ENCODE assay signal across 10 cellular contexts in the genomic region with DNA sequence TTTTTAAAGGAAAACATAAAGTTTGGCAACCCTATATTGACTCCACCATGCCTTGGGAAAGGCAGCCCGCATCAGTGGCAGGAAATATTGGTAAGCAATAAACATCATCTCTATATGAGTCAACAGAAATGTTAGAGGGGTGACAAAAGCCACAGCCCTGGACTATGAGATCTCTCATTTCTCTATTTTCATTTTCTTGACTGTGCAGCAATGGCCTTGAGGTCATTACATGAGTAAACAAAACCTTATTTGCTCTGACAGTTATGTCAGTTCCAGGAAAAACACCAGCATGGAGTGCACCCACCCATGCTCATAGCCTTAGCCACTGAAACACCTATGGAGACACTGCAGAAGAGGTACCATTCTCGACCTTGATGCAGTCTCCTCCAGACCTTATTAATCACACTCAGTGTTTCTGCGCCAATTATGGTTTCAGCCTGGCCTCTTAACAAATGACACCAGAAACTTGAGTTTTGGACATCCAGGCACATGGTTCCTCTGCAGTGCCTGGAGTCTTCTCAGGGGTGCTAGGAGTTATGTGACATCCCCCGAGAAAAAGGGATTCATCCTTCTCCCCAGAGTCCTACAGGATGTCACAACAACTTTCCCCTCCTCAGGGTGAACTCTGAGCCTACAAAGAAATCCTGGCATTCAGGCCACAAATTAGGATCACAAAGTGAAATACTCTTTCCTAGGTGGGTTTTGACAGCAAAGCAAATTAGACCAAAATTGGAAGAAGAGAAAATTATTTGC. TPM values are rescaled to one million over a fixed set of nuclear protein-coding genes. Genes with fewer than 3 reads are reported as not detected.
A peak's percentile ranks its signal among the peaks of the same experiment; 100 is the strongest.
DNase-seq lines count a peak whose midpoint lies in the region; ATAC-seq and TF ChIP-seq lines count a peak whose summit lies in the region.
"Had no signal": no experiment of that assay in that cellular context is flagged by ENCODE, and none has a peak within 500 bp of the region (broad histone marks: within the 10 kb centered on the region; RNA-seq: fewer than 3 reads in every experiment).

No MANE protein-coding gene starts in this region.

- H2AFZ ChIP-seq in mammary epithelial cell (ENCODE audit: low read depth, low read length) = peak overlapping the region; percentile 75

- H3K4me3 ChIP-seq in mammary epithelial cell (replicated peaks in 1 of 3; ENCODE audit: insufficient read depth in 1 of 3, low read depth in 2 of 3, low read length in 3 of 3) = no peak overlapping the region
- H3K4me3 ChIP-seq: tibial nerve had no signal

- H3K36me3 ChIP-seq in mammary epithelial cell (ENCODE audit: insufficient read depth, low read length) = no peaks in the 10 kb centered on the region
- H3K36me3 ChIP-seq: tibial nerve had no signal

- CTCF ChIA-PET in mammary epithelial cell (lab: Charles Lee; ENCODE audit: low non-redundant PET) = no interaction called here

- no peaks in the 10 kb centered on the region for H3K9me3 ChIP-seq in mammary epithelial cell (replicated peaks; ENCODE audit: insufficient read depth, low read length)
- H3K9me3 ChIP-seq: tibial nerve had no signal

- no TSS peak for BruUV-seq in mammary epithelial cell (replicated peaks; lab: Mats Ljungman, UMichigan)

- intact Hi-C loops in mammary epithelial cell (cut with micrococcal nuclease) = no loop called here
- intact Hi-C loops in sciatic nerve (cut with DNase I) = no loop called here

- TF ChIP-seq CTCF in GM13976 (IDR thresholded peaks at IDR 0.05; ENCODE audit: borderline replicate concordance, control extremely low read depth, extremely low read depth, insufficient read depth, missing control alignments) (no peak), mammary epithelial cell (conservative IDR thresholded peaks at IDR 0.05 in 1 of 2, IDR thresholded peaks at IDR 0.05 in 1 of 2; ENCODE audit: extremely low read depth in 1 of 2, insufficient read depth in 1 of 2, low read depth in 1 of 2, low read length in 2 of 2) (no peak)

- no peaks in the 10 kb centered on the region for H3K79me2 ChIP-seq in mammary epithelial cell (ENCODE audit: insufficient read depth, low read length)

- no peaks in the 10 kb centered on the region for H3K27me3 ChIP-seq in mammary epithelial cell (ENCODE audit: insufficient read depth, low read length)
- H3K27me3 ChIP-seq: tibial nerve had no signal

- 41% methylated on average over 3 of the region's 4 CpGs for WGBS in mammary epithelial cell (ENCODE audit: low coverage, missing lambda C conversion rate)

- H3K4me2 ChIP-seq in mammary epithelial cell (ENCODE audit: insufficient read depth, low read depth, low read length) = peak overlapping the region; percentile 69

- H3K4me1 ChIP-seq in mammary epithelial cell (ENCODE audit: insufficient read depth, low read length) = peaks cover 24% of the 10 kb centered on the region
- H3K4me1 ChIP-seq: tibial nerve had no signal

- ATAC-seq in GM19463 (IDR thresholded peaks at IDR 0.05; ENCODE audit: unreplicated experiment) (peak; percentile 97), HG03135 (IDR thresholded peaks at IDR 0.05; ENCODE audit: unreplicated experiment) (peak; percentile 96), sciatic nerve (no peak)

- no peaks in the 10 kb centered on the region for H4K20me1 ChIP-seq in mammary epithelial cell (ENCODE audit: insufficient read depth, low read length)

- in situ Hi-C loops in GM13976 (cut with MboI; ENCODE audit: low sequenced_read_pairs, unreplicated experiment) = no loop called here
- in situ Hi-C loops in mammary epithelial cell (cut with MboI; ENCODE audit: low sequenced_read_pairs in 2 of 2) = no loop called here

- no peak overlapping the region for H3K9ac ChIP-seq in mammary epithelial cell (ENCODE audit: insufficient read depth, low read length)

- peak; percentile 18 for DNase-seq in GM13976 (ENCODE audit: low spot score)
- peak; percentile 52 for DNase-seq in mammary epithelial cell
- DNase-seq in anterior cingulate cortex (lab: John Stamatoyannopoulos, UW) = no peak
- no peak for DNase-seq in AG20443 (ENCODE audit: low spot score)
- no peak for DNase-seq in sciatic nerve (ENCODE audit: low spot score)
- DNase-seq in hepatic stellate cell (ENCODE audit: low spot score) = no peak

- peak overlapping the region; percentile 50 for H3K27ac ChIP-seq in mammary epithelial cell (ENCODE audit: insufficient read depth, low read depth, low read length)
- H3K27ac ChIP-seq: tibial nerve had no signal

- dilution Hi-C loops in mammary epithelial cell (cut with HindIII; ENCODE audit: low sequenced_read_pairs) = no loop called here

RNA-seq across cellular contexts. Expression of a gene that starts 16.0 kb away (rescaled TPM):
- total RNA-seq in mammary epithelial cell = 1 to 10 TPM in 1 of 2 donors, under 1 TPM in 1; 0.24 to 1.2 TPM
- 0.06 TPM for polyA plus RNA-seq in mammary epithelial cell
- polyA minus RNA-seq in mammary epithelial cell = not detected
- 2.9 TPM for total RNA-seq in sciatic nerve
- total RNA-seq: pulmonary artery endothelial cell had no signal

Comparison
In these comparisons a context has a peak if more than half of its experiments do, and no peak if none do; other contexts are left out.
1. DNase-seq: peak in GM13976 (single experiment) and mammary epithelial cell (single experiment); none in anterior cingulate cortex (0 of 58), AG20443 (single experiment), sciatic nerve (single experiment) and hepatic stellate cell (single experiment).